Comparison of ENCODE assay signal across 26 cellular contexts in the genomic region with DNA sequence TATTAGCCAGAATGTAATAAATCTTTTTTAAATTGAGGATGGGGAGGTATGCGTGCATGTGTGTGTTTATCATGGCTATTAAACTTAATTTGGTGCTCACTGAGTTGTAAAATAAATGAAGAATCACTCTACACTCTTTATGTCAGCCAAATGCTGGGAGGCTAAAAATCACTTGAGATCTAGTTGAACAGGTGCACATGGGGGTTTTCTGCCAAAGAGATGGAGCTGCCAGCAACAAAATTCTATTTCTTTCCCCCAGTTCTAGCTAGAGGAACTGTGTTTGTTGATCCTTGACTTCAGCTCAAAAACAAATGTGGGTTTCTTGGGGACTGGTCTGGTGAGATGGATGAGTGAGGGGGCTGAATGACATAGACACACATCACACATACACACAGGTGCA.
DNase-seq lines count a peak whose midpoint lies in the region; ATAC-seq and FAIRE-seq lines count a peak whose summit lies in the region.
"Had no signal": no experiment of that assay in that cellular context is flagged by ENCODE, and none has a peak within 500 bp of the region (broad histone marks: within the 10 kb centered on the region; RNA-seq: fewer than 3 reads in every experiment).

No MANE protein-coding gene starts in this region.

- FAIRE-seq in islet of Langerhans (lab: Jason Lieb, UNC) = peak; percentile 93
- FAIRE-seq: GM19239 had no signal

- DNase-seq in NCI-H1092 (lab: John Stamatoyannopoulos, UW) = peak; percentile 77
- DNase-seq in NCI-H1436 (lab: John Stamatoyannopoulos, UW) = peak; percentile 76
- DNase-seq in NCI-H446 (lab: John Stamatoyannopoulos, UW) = peak; percentile 82 to 88
- no peak for DNase-seq in stimulated activated CD4-positive, alpha-beta T cell treated with anti-CD3 and anti-CD28 coated beads, Interleukin-15, amount 100 ng/mL, for 24 hours
- DNase-seq: activated CD4-positive, alpha-beta T cell treated with anti-CD3 and anti-CD28 coated beads for 36 hours; activated CD8-positive, alpha-beta T cell treated with anti-CD3 and anti-CD28 coated beads, Interleukin-2, amount 10 ng/mL, durations not matched to agents 7 days and 5 days; activated naive CD4-positive, alpha-beta T cell treated with anti-CD3 and anti-CD28 coated beads, Interleukin-2, amount 10 ng/mL, durations not matched to agents 7 days and 5 days; adrenal gland; body of pancreas; Calu3; dermis blood vessel endothelial cell; glutamatergic neuron; GOT3; KBM-7; NCI-H187 treated with DMSO at 0.1 percent for 48 hours; NCI-H526; nephron progenitor cell; stimulated activated naive CD4-positive, alpha-beta T cell; T-helper 9 cell; upper lobe of right lung had no signal

- no peak for ATAC-seq in HG02763 (IDR thresholded peaks at IDR 0.05; ENCODE audit: unreplicated experiment)
- no peak for ATAC-seq in GM19397 (IDR thresholded peaks at IDR 0.05; ENCODE audit: unreplicated experiment)
- ATAC-seq: activated CD4-positive, alpha-beta T cell treated with anti-CD3 and anti-CD28 coated beads for 36 hours; activated CD8-positive, alpha-beta T cell treated with anti-CD3 and anti-CD28 coated beads, Interleukin-2, amount 10 ng/mL, durations not matched to agents 7 days and 5 days; body of pancreas; esophagus mucosa; left lobe of liver; upper lobe of right lung had no signal
